ENCODE assay signal across 1 cellular context in genomic region chr1:153670859-153671622, GRCh38.
TF ChIP-seq lines count a peak whose summit lies in the region.

ILF2 (minus strand) TSS chr1:153670993; CDS start chr1:153670922, 71 bp downstream.

TF ChIP-seq in HepG2, 621 proteins besides CTCF, POLR2A, EP300 and RAD21 (continued from another document and continues in another):
- no peak; the same call in 1 of the 2 replicates for TF ChIP-seq BRF2 (CRISPR knock-in tag; IDR thresholded peaks at IDR 0.05)
- no peak for TF ChIP-seq HES4 (CRISPR knock-in tag; IDR thresholded peaks at IDR 0.05; ENCODE audit: borderline replicate concordance)
- no peak for TF ChIP-seq ZNF3 (CRISPR knock-in tag; IDR thresholded peaks at IDR 0.05)
- TF ChIP-seq PRDM10 (CRISPR knock-in tag; IDR thresholded peaks at IDR 0.05; ENCODE audit: low read depth): no peak
- no peak for TF ChIP-seq ZHX2 (IDR thresholded peaks at IDR 0.05; ENCODE audit: low read depth)
- TF ChIP-seq ZHX2 (CRISPR knock-in tag; IDR thresholded peaks at IDR 0.05; ENCODE audit: borderline replicate concordance): no peak
- peak; percentile 62; the same call in 1 of the 2 replicates for TF ChIP-seq ZSCAN30 (CRISPR knock-in tag; IDR thresholded peaks at IDR 0.05)
- TF ChIP-seq KDM6A (CRISPR knock-in tag; IDR thresholded peaks at IDR 0.05; ENCODE audit: low read depth): no peak; the same call in 1 of the 2 replicates
- peak; percentile 29; the same call in 1 of the 2 replicates for TF ChIP-seq DR1 (CRISPR knock-in tag; IDR thresholded peaks at IDR 0.05)
- no peak for TF ChIP-seq MXD3 (CRISPR knock-in tag; IDR thresholded peaks at IDR 0.05)
- TF ChIP-seq NFRKB (IDR thresholded peaks at IDR 0.05): no peak
- TF ChIP-seq CEBPG (CRISPR knock-in tag; IDR thresholded peaks at IDR 0.05): peak; percentile 8
- TF ChIP-seq TMF1 (CRISPR knock-in tag; IDR thresholded peaks at IDR 0.05; ENCODE audit: low read depth): 0 out of 2 replicates have a peak, but pooled peaks have one; percentile 46
- TF ChIP-seq ZNF138 (CRISPR knock-in tag; IDR thresholded peaks at IDR 0.05; ENCODE audit: low read depth): no peak
- no peak for TF ChIP-seq ZNF468 (CRISPR knock-in tag; IDR thresholded peaks at IDR 0.05)
- no peak for TF ChIP-seq MTF2 (CRISPR knock-in tag; IDR thresholded peaks at IDR 0.05; ENCODE audit: borderline replicate concordance)
- peak; percentile 2; the same call in 1 of the 2 replicates for TF ChIP-seq SRY (CRISPR knock-in tag; IDR thresholded peaks at IDR 0.05)
- TF ChIP-seq BCLAF1 (IDR thresholded peaks at IDR 0.05): no peak
- peak; percentile 16; the same call in 1 of the 2 replicates for TF ChIP-seq TFDP1 (CRISPR knock-in tag; IDR thresholded peaks at IDR 0.05; ENCODE audit: borderline replicate concordance)
- no peak for TF ChIP-seq GTF3A (CRISPR knock-in tag; conservative IDR thresholded peaks at IDR 0.05)
- no peak for TF ChIP-seq IKZF1 (IDR thresholded peaks at IDR 0.05)
- peak; percentile 59; the same call in 1 of the 2 replicates for TF ChIP-seq MYPOP (CRISPR knock-in tag; IDR thresholded peaks at IDR 0.05)
- TF ChIP-seq IRF2 (CRISPR knock-in tag; IDR thresholded peaks at IDR 0.05): no peak; the same call in none of the 2 replicates
- peak; percentile 86 for TF ChIP-seq ZNF547 (CRISPR knock-in tag; IDR thresholded peaks at IDR 0.05)
- peak; percentile 11; the same call in 1 of the 2 replicates for TF ChIP-seq ZBTB38 (CRISPR knock-in tag; IDR thresholded peaks at IDR 0.05)
- TF ChIP-seq NR1H2 (CRISPR knock-in tag; IDR thresholded peaks at IDR 0.05; ENCODE audit: borderline replicate concordance, low read depth): no peak
- TF ChIP-seq CBX1 (IDR thresholded peaks at IDR 0.05; ENCODE audit: low read depth): no peak
- no peak for TF ChIP-seq FOXO1 (CRISPR knock-in tag; IDR thresholded peaks at IDR 0.05)
- no peak for TF ChIP-seq ZNF441 (CRISPR knock-in tag; IDR thresholded peaks at IDR 0.05; ENCODE audit: borderline replicate concordance)
- peak; percentile 96 for TF ChIP-seq ARID3A (IDR thresholded peaks at IDR 0.05; ENCODE audit: low read depth, low read length)
- TF ChIP-seq ZNF33B (CRISPR knock-in tag; IDR thresholded peaks at IDR 0.05): no peak; the same call in 1 of the 2 replicates
- no peak for TF ChIP-seq TP53 (CRISPR knock-in tag; conservative IDR thresholded peaks at IDR 0.05)
- TF ChIP-seq ZNF496 (CRISPR knock-in tag; IDR thresholded peaks at IDR 0.05; ENCODE audit: insufficient replicate concordance): no peak
- TF ChIP-seq ZNF383 (CRISPR knock-in tag; IDR thresholded peaks at IDR 0.05; ENCODE audit: borderline replicate concordance): no peak
- no peak; the same call in 1 of the 2 replicates for TF ChIP-seq FOXM1 (CRISPR knock-in tag; IDR thresholded peaks at IDR 0.05)
- TF ChIP-seq MED13 (CRISPR knock-in tag; IDR thresholded peaks at IDR 0.05): no peak
- no peak for TF ChIP-seq ZBTB34 (CRISPR knock-in tag; IDR thresholded peaks at IDR 0.05)
- TF ChIP-seq PHF8 (CRISPR knock-in tag; IDR thresholded peaks at IDR 0.05): peak; percentile 85
- no peak for TF ChIP-seq AKAP8 (CRISPR knock-in tag; IDR thresholded peaks at IDR 0.05)
- no peak for TF ChIP-seq ZNF644 (CRISPR knock-in tag; IDR thresholded peaks at IDR 0.05; ENCODE audit: low read depth)
- no peak for TF ChIP-seq PTBP1 (IDR thresholded peaks at IDR 0.05; ENCODE audit: low read depth, low read length, poor library complexity, severe bottlenecking)
